28 cellular contexts compared by ENCODE assay signal in the genomic region with DNA sequence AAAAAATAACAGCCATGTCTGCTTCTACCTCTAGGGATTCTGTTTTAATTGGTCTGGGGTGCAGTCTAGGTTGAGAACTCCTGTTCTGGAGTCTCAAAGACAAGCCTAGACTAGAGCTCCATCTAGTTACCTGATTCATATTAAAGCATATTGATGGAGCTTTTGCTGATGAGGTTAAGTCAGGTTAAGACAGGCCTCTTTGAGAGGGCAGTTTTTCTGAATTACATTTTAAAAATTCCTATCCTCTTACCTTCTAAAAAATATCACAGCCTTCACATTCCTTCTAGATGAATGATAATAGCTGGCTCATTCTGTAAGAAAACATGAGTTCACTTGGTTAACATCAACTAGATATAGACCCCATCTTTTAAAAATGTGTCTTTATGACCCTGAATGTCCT. TPM values are rescaled to one million over a fixed set of nuclear protein-coding genes. Genes with fewer than 3 reads are reported as not detected.
DNase-seq lines count a peak whose midpoint lies in the region; ATAC-seq, FAIRE-seq and TF ChIP-seq lines count a peak whose summit lies in the region.
"Had no signal": no experiment of that assay in that cellular context is flagged by ENCODE, and none has a peak within 500 bp of the region (broad histone marks: within the 10 kb centered on the region; RNA-seq: fewer than 3 reads in every experiment).

No MANE protein-coding gene starts in this region.

- no peaks in the 10 kb centered on the region for H3K36me3 ChIP-seq in breast epithelium
- H3K36me3 ChIP-seq in adipocyte (ENCODE audit: control insufficient read depth, insufficient read depth, low read length, severe bottlenecking) = no peaks in the 10 kb centered on the region
- no peaks in the 10 kb centered on the region for H3K36me3 ChIP-seq in ascending aorta
- H3K36me3 ChIP-seq: thoracic aorta had no signal

- FAIRE-seq in urothelium cell line (lab: Jason Lieb, UNC) = no peak
- FAIRE-seq: A549, D721Med, TTC549 had no signal

- intact Hi-C loops in MCF 10A (cut with micrococcal nuclease) (loop anchor here (1.0 kb wide), 1 partner anchor 48 kb away; no protein-coding TSS in a partner anchor), breast epithelium (cut with DNase I; ENCODE audit: low total_unique reads) (no loop called here), ascending aorta (cut with DNase I) (no loop called here)

- no peaks in the 10 kb centered on the region for H3K9me3 Mint-ChIP-seq in MCF 10A (ENCODE audit: unreplicated experiment)
- H3K9me3 Mint-ChIP-seq in stimulated activated memory B cell treated with anti-CD40 and anti-IgM and Interleukin-4, amounts not matched to agents 10 μg/mL and 1 μg/mL and 100 μg/mL, for 72 hours = peaks cover 2% of the 10 kb centered on the region
- H3K9me3 Mint-ChIP-seq: natural killer cell had no signal

- no peaks in the 10 kb centered on the region for H3K36me3 Mint-ChIP-seq in MCF 10A (ENCODE audit: insufficient read depth, unreplicated experiment)
- no peaks in the 10 kb centered on the region for H3K36me3 Mint-ChIP-seq in stimulated activated memory B cell treated with anti-CD40 and anti-IgM and Interleukin-4, amounts not matched to agents 10 μg/mL and 1 μg/mL and 100 μg/mL, for 72 hours

- DNase-seq in MCF 10A (ENCODE audit: unreplicated experiment) (peak; percentile 13), breast epithelium (ENCODE audit: low spot score in 2 of 2) (no peak), adipocyte (ENCODE audit: low read depth) (peak; percentile 25), fibroblast of the aortic adventitia (ENCODE audit: low read depth) (peak; percentile 30), urothelium cell line (ENCODE audit: low spot score) (peak; percentile 14), NCI-H2227 (lab: John Stamatoyannopoulos, UW; ENCODE audit: unreplicated experiment) (no peak), ascending aorta (ENCODE audit: low spot score in 2 of 2) (no peak)
- DNase-seq: activated CD4-positive, alpha-beta T cell treated with anti-CD3 and anti-CD28 coated beads for 1 hour; C1 segment of cervical spinal cord; caudate nucleus; erythroblast; GF-D8; GOT3; left cardiac atrium; natural killer cell; NCI-H1092 treated with DMSO at 0.1 percent for 48 hours; NCI-H2029; stimulated activated CD4-positive, alpha-beta T cell treated with anti-CD3 and anti-CD28 coated beads, Interleukin-1b, Interleukin-23, amount 100 ng/mL, for 48 hours; stimulated activated naive CD4-positive, alpha-beta T cell had no signal

- H3K27ac ChIP-seq in breast epithelium (no peak overlapping the region), ascending aorta (no peak overlapping the region)
- H3K27ac ChIP-seq: A549, KMS-11, parathyroid adenoma, thoracic aorta had no signal

- H3K4me3 ChIP-seq in breast epithelium = no peak overlapping the region
- no peak overlapping the region for H3K4me3 ChIP-seq in adipocyte (ENCODE audit: low read length)
- no peak overlapping the region for H3K4me3 ChIP-seq in fibroblast of the aortic adventitia (ENCODE audit: low read depth, low read length)
- H3K4me3 ChIP-seq in ascending aorta = no peak overlapping the region
- H3K4me3 ChIP-seq: A549, thoracic aorta had no signal

- no peaks in the 10 kb centered on the region for H3K27me3 Mint-ChIP-seq in MCF 10A (ENCODE audit: insufficient read depth, unreplicated experiment)
- H3K27me3 Mint-ChIP-seq in stimulated activated memory B cell treated with anti-CD40 and anti-IgM and Interleukin-4, amounts not matched to agents 10 μg/mL and 1 μg/mL and 100 μg/mL, for 72 hours = no peaks in the 10 kb centered on the region

- no peak for ATAC-seq in stimulated activated memory B cell treated with anti-CD40 and anti-IgM and Interleukin-4, amounts not matched to agents 10 μg/mL and 1 μg/mL and 100 μg/mL, for 72 hours
- ATAC-seq: A549, left cardiac atrium, natural killer cell had no signal

- POLR2A ChIA-PET in MCF 10A (lab: Yijun Ruan, JAX) = interaction anchor here (0.7 to 1.7 kb wide), 3 partner anchors 49 to 331 kb away, joined by 3 to 9 read pairs (median 3); no protein-coding TSS in a partner anchor

- peaks cover 21% of the 10 kb centered on the region for H3K4me1 Mint-ChIP-seq in MCF 10A (ENCODE audit: insufficient read depth, unreplicated experiment)
- H3K4me1 Mint-ChIP-seq in stimulated activated memory B cell treated with anti-CD40 and anti-IgM and Interleukin-4, amounts not matched to agents 10 μg/mL and 1 μg/mL and 100 μg/mL, for 72 hours = no peaks in the 10 kb centered on the region

- no peak overlapping the region for H3K9ac ChIP-seq in adipocyte (ENCODE audit: low read length)
- H3K9ac ChIP-seq: KMS-11, parathyroid adenoma had no signal

- CTCF ChIA-PET in MCF 10A (lab: Yijun Ruan, JAX) = interaction anchor here (0.6 to 3.6 kb wide), 7 partner anchors 10 to 1025 kb away, joined by 3 to 99 read pairs (median 4); partner anchors contain the start of gene TAS2R38

- no TSS peak for BruUV-seq in MCF 10A (replicated peaks; lab: Mats Ljungman, UMichigan)

- no peak for TF ChIP-seq POLR2A in breast epithelium (IDR thresholded peaks at IDR 0.05)

- H3K27ac Mint-ChIP-seq in MCF 10A (ENCODE audit: low read depth, unreplicated experiment) = no peak overlapping the region
- H3K27ac Mint-ChIP-seq in stimulated activated memory B cell treated with anti-CD40 and anti-IgM and Interleukin-4, amounts not matched to agents 10 μg/mL and 1 μg/mL and 100 μg/mL, for 72 hours = no peak overlapping the region
- H3K27ac Mint-ChIP-seq: natural killer cell had no signal

- H3K4me1 ChIP-seq in breast epithelium = no peaks in the 10 kb centered on the region
- H3K4me1 ChIP-seq in adipocyte (ENCODE audit: control insufficient read depth, insufficient read depth, low read length) = peaks cover 17% of the 10 kb centered on the region
- no peaks in the 10 kb centered on the region for H3K4me1 ChIP-seq in ascending aorta
- H3K4me1 ChIP-seq: parathyroid adenoma had no signal

- H3K9me3 ChIP-seq in breast epithelium (no peaks in the 10 kb centered on the region), adipocyte (ENCODE audit: control insufficient read depth, low read length) (no peaks in the 10 kb centered on the region), ascending aorta (no peaks in the 10 kb centered on the region)
- H3K9me3 ChIP-seq: A549, thoracic aorta had no signal

- H3K4me3 Mint-ChIP-seq in MCF 10A (ENCODE audit: unreplicated experiment) = no peak overlapping the region
- no peak overlapping the region for H3K4me3 Mint-ChIP-seq in stimulated activated memory B cell treated with anti-CD40 and anti-IgM and Interleukin-4, amounts not matched to agents 10 μg/mL and 1 μg/mL and 100 μg/mL, for 72 hours
- H3K4me3 Mint-ChIP-seq: natural killer cell had no signal

- TF ChIP-seq CTCF in MCF 10A (IDR thresholded peaks at IDR 0.05; ENCODE audit: unreplicated experiment) (no peak), breast epithelium (IDR thresholded peaks at IDR 0.05) (no peak), fibroblast of the aortic adventitia (IDR thresholded peaks at IDR 0.05; ENCODE audit: insufficient read depth, low read length) (no peak), ascending aorta (IDR thresholded peaks at IDR 0.05) (no peak)

- H3K27me3 ChIP-seq in breast epithelium = no peaks in the 10 kb centered on the region
- H3K27me3 ChIP-seq in adipocyte (replicated peaks; ENCODE audit: control insufficient read depth, insufficient read depth, low read length) = no peaks in the 10 kb centered on the region
- H3K27me3 ChIP-seq in ascending aorta = no peaks in the 10 kb centered on the region

RNA-seq across cellular contexts. Expression of gene MGAM, which starts 28.9 kb away (rescaled TPM):
- total RNA-seq in MCF 10A (2022) (0.22 and 0.23 TPM in 2 replicates), breast epithelium (1 to 10 TPM in 1 of 3 donors, under 1 TPM in 2; 0.32 to 7.0 (median 0.66) TPM), fibroblast of the aortic adventitia (ENCODE audit: low replicate concordance) (0.18 TPM in 1 of 2 replicates, not detected in the other), ascending aorta (not detected)
- total RNA-seq: NCI-H460 had no signal

RNA-seq across cellular contexts. Expression of gene TAS2R38, which starts 51.0 kb away (rescaled TPM):
- total RNA-seq in MCF 10A (2022) (not detected in 2 replicates), breast epithelium (not detected), fibroblast of the aortic adventitia (ENCODE audit: low replicate concordance) (not detected in 2 replicates), ascending aorta (not detected)
- total RNA-seq: left cardiac atrium, mesenteric fat pad, natural killer cell, NCI-H460, thoracic aorta had no signal

Comparison
In these comparisons a context has a peak if more than half of its experiments do, and no peak if none do; other contexts are left out.
1. DNase-seq: peak in MCF 10A (single experiment), adipocyte (single experiment), fibroblast of the aortic adventitia (single experiment) and urothelium cell line (single experiment); none in breast epithelium (0 of 2), NCI-H2227 (single experiment) and ascending aorta (0 of 2).